In the genomic region with DNA sequence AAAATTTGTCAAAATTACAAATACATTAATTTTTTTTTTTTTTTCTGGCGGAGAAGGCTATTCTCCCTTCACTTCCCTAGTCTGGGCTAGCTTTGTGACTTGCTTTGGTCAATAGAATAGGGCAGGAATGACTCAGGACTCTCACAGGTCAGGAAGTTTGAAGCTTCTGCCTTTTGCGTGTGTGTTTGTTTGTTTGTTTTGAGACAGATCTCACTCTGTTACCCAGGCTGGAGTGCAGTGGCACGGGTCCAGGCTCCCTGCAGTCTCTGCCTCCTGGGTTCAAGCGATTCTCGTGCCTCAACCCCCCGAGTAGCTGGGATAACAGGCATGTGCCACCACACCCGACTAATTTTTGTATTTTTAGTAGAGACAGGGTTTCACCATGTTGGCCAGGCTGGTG, we compare ENCODE assay signal across 2 cellular contexts.
TF ChIP-seq lines count a peak whose summit lies in the region.

No MANE protein-coding gene starts in this region.

TF ChIP-seq in K562, 482 proteins besides CTCF, POLR2A, EP300 and RAD21:
- TF ChIP-seq KLF13 (tag; IDR thresholded peaks at IDR 0.05; ENCODE audit: borderline replicate concordance, low read depth) (no peak), NR3C1 (CRISPR knock-in tag; IDR thresholded peaks at IDR 0.05) (no peak), MAFF (IDR thresholded peaks at IDR 0.05; ENCODE audit: low read length) (peak; percentile 14; the same call in 1 of the 2 replicates), NFE2 (IDR thresholded peaks at IDR 0.05; ENCODE audit: low read depth) (peak; percentile 68), SREBF2 (CRISPR knock-in tag; IDR thresholded peaks at IDR 0.05) (no peak), RUNX1 (IDR thresholded peaks at IDR 0.05; ENCODE audit: low read depth) (no peak)

TF ChIP-seq in HepG2, 621 proteins besides CTCF, POLR2A, EP300 and RAD21:
- TF ChIP-seq, protein P1, sequence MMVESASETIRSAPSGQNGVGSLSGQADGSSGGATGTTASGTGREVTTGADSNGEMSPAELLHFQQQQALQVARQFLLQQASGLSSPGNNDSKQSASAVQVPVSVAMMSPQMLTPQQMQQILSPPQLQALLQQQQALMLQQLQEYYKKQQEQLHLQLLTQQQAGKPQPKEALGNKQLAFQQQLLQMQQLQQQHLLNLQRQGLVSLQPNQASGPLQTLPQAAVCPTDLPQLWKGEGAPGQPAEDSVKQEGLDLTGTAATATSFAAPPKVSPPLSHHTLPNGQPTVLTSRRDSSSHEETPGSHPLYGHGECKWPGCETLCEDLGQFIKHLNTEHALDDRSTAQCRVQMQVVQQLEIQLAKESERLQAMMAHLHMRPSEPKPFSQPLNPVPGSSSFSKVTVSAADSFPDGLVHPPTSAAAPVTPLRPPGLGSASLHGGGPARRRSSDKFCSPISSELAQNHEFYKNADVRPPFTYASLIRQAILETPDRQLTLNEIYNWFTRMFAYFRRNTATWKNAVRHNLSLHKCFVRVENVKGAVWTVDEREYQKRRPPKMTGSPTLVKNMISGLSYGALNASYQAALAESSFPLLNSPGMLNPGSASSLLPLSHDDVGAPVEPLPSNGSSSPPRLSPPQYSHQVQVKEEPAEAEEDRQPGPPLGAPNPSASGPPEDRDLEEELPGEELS (CRISPR knock-in tag; IDR thresholded peaks at IDR 0.05): 0 out of 2 replicates have a peak, but pooled peaks have one; percentile 23
- 0 out of 2 replicates have a peak, but pooled peaks have one; percentile 8 for TF ChIP-seq FOXA3 (CRISPR knock-in tag; IDR thresholded peaks at IDR 0.05)
- no peak for TF ChIP-seq ZZZ3 (CRISPR knock-in tag; IDR thresholded peaks at IDR 0.05; ENCODE audit: borderline replicate concordance)
